15 cellular contexts compared by ENCODE assay signal in the genomic region with DNA sequence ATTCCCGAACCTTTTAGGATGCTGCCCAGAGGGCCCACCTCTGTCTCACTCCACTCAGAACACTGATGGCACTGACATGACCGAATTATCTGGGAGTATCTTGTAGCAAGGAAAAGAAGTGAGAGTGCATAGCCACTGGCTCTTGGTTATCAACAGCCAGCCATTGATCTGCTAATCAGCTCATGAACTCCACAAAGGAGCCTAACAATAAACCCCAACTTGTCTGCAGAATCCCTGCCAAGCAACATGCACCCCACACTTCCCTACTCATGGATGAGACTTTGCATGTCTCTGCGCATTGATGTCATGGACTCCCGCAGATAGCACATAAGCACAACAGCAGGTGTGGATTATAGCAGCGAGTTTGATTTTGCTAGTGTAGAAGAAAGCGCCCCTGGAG.
DNase-seq lines count a peak whose midpoint lies in the region; ATAC-seq and TF ChIP-seq lines count a peak whose summit lies in the region.
"Had no signal": no experiment of that assay in that cellular context is flagged by ENCODE, and none has a peak within 500 bp of the region (broad histone marks: within the 10 kb centered on the region; RNA-seq: fewer than 3 reads in every experiment).

No MANE protein-coding gene starts in this region.

- WGBS in endodermal cell (ENCODE audit: insufficient coverage in 1 of 2, insufficient read length in 1 of 2), 2 experiments = 89 to 93% methylated on average over 5 to 6 of the region's 6 CpGs

- H3K4me3 ChIP-seq in HUES48 (ENCODE audit: low read depth, low read length) = peak overlapping the region; percentile 26; the same call in 1 of the 2 replicates
- no peak overlapping the region for H3K4me3 ChIP-seq in endodermal cell (ENCODE audit: low read length)
- peak overlapping the region; percentile 27; the same call in 1 of the 2 replicates for H3K4me3 ChIP-seq in iPS-20b (ENCODE audit: low read length)
- H3K4me3 ChIP-seq: BLaER1 treated with 17β-estradiol and CSF1 and Interleukin-3, amounts not matched to agents 10 nM and 100 nM; GM12878; GM23248 had no signal

- H3K27ac ChIP-seq in HUES48 (ENCODE audit: low read depth, low read length) = peak overlapping the region; percentile 44
- H3K27ac ChIP-seq in endodermal cell (ENCODE audit: low read depth, low read length) = no peak overlapping the region
- no peak overlapping the region for H3K27ac ChIP-seq in iPS-20b (ENCODE audit: low read length)
- H3K27ac ChIP-seq: BLaER1 treated with 17β-estradiol and CSF1 and Interleukin-3, amounts not matched to agents 10 nM and 100 nM; GM23248 had no signal

- H3K9me3 ChIP-seq in HUES48 (ENCODE audit: control insufficient read depth, insufficient read depth, low read length) (no peaks in the 10 kb centered on the region), endodermal cell (ENCODE audit: control insufficient read depth, low read length) (peaks cover 13% of the 10 kb centered on the region), iPS-20b (ENCODE audit: insufficient read depth, low read depth, low read length) (no peaks in the 10 kb centered on the region)

- H3K4me1 ChIP-seq in HUES48 (ENCODE audit: control insufficient read depth, insufficient read depth, low read length) = peaks cover 10% of the 10 kb centered on the region; the same call in 1 of the 2 replicates
- H3K4me1 ChIP-seq in endodermal cell (ENCODE audit: control insufficient read depth, insufficient read depth, low read length) = no peaks in the 10 kb centered on the region
- H3K4me1 ChIP-seq in iPS-20b (ENCODE audit: insufficient read depth, low read length) = peaks cover 9% of the 10 kb centered on the region
- H3K4me1 ChIP-seq: BLaER1 treated with 17β-estradiol and CSF1 and Interleukin-3, amounts not matched to agents 10 nM and 100 nM had no signal

- DNase-seq in endodermal cell (peak; percentile 30), NCI-H1105 treated with DMSO at 0.1 percent for 48 hours (lab: John Stamatoyannopoulos, UW) (no peak)
- DNase-seq: Calu3; CD8-positive, alpha-beta T cell; DND-41; EL; GM23248; H7 had no signal

- no peaks in the 10 kb centered on the region for H3K36me3 Mint-ChIP-seq in endodermal cell (ENCODE audit: low read depth)
- H3K36me3 Mint-ChIP-seq: CD8-positive, alpha-beta T cell had no signal

- H3K27me3 ChIP-seq in HUES48 (ENCODE audit: control insufficient read depth, insufficient read depth, low read length) = no peaks in the 10 kb centered on the region
- no peaks in the 10 kb centered on the region for H3K27me3 ChIP-seq in endodermal cell (ENCODE audit: control insufficient read depth, insufficient read depth, low read length, poor library complexity, severe bottlenecking)
- no peaks in the 10 kb centered on the region for H3K27me3 ChIP-seq in iPS-20b (ENCODE audit: insufficient read depth, low read length)
- H3K27me3 ChIP-seq: BLaER1 treated with 17β-estradiol and CSF1 and Interleukin-3, amounts not matched to agents 10 nM and 100 nM had no signal

- H3K9ac ChIP-seq in HUES48 (ENCODE audit: low read depth, low read length) = no peak overlapping the region
- no peak overlapping the region for H3K9ac ChIP-seq in endodermal cell (ENCODE audit: extremely low read depth, low read length, poor library complexity, severe bottlenecking)
- H3K9ac ChIP-seq in iPS-20b (ENCODE audit: low read depth, low read length) = no peak overlapping the region
- H3K9ac ChIP-seq: BLaER1 treated with 17β-estradiol and CSF1 and Interleukin-3, amounts not matched to agents 10 nM and 100 nM; GM23248 had no signal

- H3K27me3 Mint-ChIP-seq in endodermal cell (ENCODE audit: insufficient read depth) = no peaks in the 10 kb centered on the region
- H3K27me3 Mint-ChIP-seq: B cell had no signal

- TF ChIP-seq CTCF in endodermal cell (conservative IDR thresholded peaks at IDR 0.05) = no peak

- no peak overlapping the region for H3K27ac Mint-ChIP-seq in endodermal cell
- H3K27ac Mint-ChIP-seq: B cell; CD8-positive, alpha-beta T cell had no signal

- H3K4me1 Mint-ChIP-seq in endodermal cell = no peaks in the 10 kb centered on the region
- H3K4me1 Mint-ChIP-seq: B cell had no signal

- H3K4me3 Mint-ChIP-seq in endodermal cell = no peak overlapping the region
- H3K4me3 Mint-ChIP-seq: B cell; CD8-positive, alpha-beta T cell had no signal

- no peak for ATAC-seq in GM21528 (IDR thresholded peaks at IDR 0.05; ENCODE audit: low FRiP score, unreplicated experiment)
- ATAC-seq in SK-N-SH treated with all-trans-retinoic acid at 6 μM for 48 hours = no peak
- ATAC-seq: CD8-positive, alpha-beta T cell; GM12878 had no signal

- peaks cover 10% of the 10 kb centered on the region for H3K9me3 Mint-ChIP-seq in endodermal cell

- H3K36me3 ChIP-seq in HUES48 (ENCODE audit: control insufficient read depth, insufficient read depth, low read length) = no peaks in the 10 kb centered on the region
- no peaks in the 10 kb centered on the region for H3K36me3 ChIP-seq in endodermal cell (ENCODE audit: control insufficient read depth, insufficient read depth, low read length)
- H3K36me3 ChIP-seq in iPS-20b (ENCODE audit: insufficient read depth, low read depth, low read length) = no peaks in the 10 kb centered on the region
- H3K36me3 ChIP-seq: BLaER1 treated with 17β-estradiol and CSF1 and Interleukin-3, amounts not matched to agents 10 nM and 100 nM had no signal

TF ChIP-seq in SK-N-SH treated with all-trans-retinoic acid at 6 μM for 48 hours, 23 proteins besides CTCF, POLR2A, EP300 and RAD21:
- TF ChIP-seq PPARA (CRISPR knock-in tag; IDR thresholded peaks at IDR 0.05; ENCODE audit: borderline replicate concordance) = no peak
- TF ChIP-seq BACH2 (CRISPR knock-in tag; IDR thresholded peaks at IDR 0.05; ENCODE audit: borderline replicate concordance) = no peak
- no peak for TF ChIP-seq TOX (CRISPR knock-in tag; IDR thresholded peaks at IDR 0.05; ENCODE audit: borderline replicate concordance)
- TF ChIP-seq CSDC2 (CRISPR knock-in tag; IDR thresholded peaks at IDR 0.05) = no peak
- no peak for TF ChIP-seq TCF4 (CRISPR knock-in tag; IDR thresholded peaks at IDR 0.05; ENCODE audit: borderline replicate concordance)
- TF ChIP-seq, protein P1, sequence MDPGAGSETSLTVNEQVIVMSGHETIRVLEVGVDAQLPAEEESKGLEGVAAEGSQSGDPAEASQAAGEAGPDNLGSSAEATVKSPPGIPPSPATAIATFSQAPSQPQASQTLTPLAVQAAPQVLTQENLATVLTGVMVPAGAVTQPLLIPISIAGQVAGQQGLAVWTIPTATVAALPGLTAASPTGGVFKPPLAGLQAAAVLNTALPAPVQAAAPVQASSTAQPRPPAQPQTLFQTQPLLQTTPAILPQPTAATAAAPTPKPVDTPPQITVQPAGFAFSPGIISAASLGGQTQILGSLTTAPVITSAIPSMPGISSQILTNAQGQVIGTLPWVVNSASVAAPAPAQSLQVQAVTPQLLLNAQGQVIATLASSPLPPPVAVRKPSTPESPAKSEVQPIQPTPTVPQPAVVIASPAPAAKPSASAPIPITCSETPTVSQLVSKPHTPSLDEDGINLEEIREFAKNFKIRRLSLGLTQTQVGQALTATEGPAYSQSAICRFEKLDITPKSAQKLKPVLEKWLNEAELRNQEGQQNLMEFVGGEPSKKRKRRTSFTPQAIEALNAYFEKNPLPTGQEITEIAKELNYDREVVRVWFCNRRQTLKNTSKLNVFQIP (CRISPR knock-in tag; IDR thresholded peaks at IDR 0.05; ENCODE audit: borderline replicate concordance, low read depth) = no peak
- TF ChIP-seq ZFP30 (CRISPR knock-in tag; IDR thresholded peaks at IDR 0.05) = no peak
- TF ChIP-seq ZNF8 (CRISPR knock-in tag; IDR thresholded peaks at IDR 0.05) = no peak
- no peak for TF ChIP-seq GLIS3 (CRISPR knock-in tag; IDR thresholded peaks at IDR 0.05)
- TF ChIP-seq ZNF565 (CRISPR knock-in tag; conservative IDR thresholded peaks at IDR 0.05; ENCODE audit: low read depth) = no peak
- no peak for TF ChIP-seq ZC3H10 (CRISPR knock-in tag; IDR thresholded peaks at IDR 0.05)
- TF ChIP-seq, protein P2, sequence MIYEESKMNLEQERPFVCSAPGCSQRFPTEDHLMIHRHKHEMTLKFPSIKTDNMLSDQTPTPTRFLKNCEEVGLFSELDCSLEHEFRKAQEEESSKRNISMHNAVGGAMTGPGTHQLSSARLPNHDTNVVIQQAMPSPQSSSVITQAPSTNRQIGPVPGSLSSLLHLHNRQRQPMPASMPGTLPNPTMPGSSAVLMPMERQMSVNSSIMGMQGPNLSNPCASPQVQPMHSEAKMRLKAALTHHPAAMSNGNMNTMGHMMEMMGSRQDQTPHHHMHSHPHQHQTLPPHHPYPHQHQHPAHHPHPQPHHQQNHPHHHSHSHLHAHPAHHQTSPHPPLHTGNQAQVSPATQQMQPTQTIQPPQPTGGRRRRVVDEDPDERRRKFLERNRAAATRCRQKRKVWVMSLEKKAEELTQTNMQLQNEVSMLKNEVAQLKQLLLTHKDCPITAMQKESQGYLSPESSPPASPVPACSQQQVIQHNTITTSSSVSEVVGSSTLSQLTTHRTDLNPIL (CRISPR knock-in tag; IDR thresholded peaks at IDR 0.05; ENCODE audit: low read depth) = no peak
- TF ChIP-seq, protein P3, sequence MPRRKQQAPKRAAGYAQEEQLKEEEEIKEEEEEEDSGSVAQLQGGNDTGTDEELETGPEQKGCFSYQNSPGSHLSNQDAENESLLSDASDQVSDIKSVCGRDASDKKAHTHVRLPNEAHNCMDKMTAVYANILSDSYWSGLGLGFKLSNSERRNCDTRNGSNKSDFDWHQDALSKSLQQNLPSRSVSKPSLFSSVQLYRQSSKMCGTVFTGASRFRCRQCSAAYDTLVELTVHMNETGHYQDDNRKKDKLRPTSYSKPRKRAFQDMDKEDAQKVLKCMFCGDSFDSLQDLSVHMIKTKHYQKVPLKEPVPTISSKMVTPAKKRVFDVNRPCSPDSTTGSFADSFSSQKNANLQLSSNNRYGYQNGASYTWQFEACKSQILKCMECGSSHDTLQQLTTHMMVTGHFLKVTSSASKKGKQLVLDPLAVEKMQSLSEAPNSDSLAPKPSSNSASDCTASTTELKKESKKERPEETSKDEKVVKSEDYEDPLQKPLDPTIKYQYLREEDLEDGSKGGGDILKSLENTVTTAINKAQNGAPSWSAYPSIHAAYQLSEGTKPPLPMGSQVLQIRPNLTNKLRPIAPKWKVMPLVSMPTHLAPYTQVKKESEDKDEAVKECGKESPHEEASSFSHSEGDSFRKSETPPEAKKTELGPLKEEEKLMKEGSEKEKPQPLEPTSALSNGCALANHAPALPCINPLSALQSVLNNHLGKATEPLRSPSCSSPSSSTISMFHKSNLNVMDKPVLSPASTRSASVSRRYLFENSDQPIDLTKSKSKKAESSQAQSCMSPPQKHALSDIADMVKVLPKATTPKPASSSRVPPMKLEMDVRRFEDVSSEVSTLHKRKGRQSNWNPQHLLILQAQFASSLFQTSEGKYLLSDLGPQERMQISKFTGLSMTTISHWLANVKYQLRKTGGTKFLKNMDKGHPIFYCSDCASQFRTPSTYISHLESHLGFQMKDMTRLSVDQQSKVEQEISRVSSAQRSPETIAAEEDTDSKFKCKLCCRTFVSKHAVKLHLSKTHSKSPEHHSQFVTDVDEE (CRISPR knock-in tag; IDR thresholded peaks at IDR 0.05) = no peak
- no peak for TF ChIP-seq ZFP3 (CRISPR knock-in tag; IDR thresholded peaks at IDR 0.05)
- TF ChIP-seq OSR1 (CRISPR knock-in tag; IDR thresholded peaks at IDR 0.05) = no peak
